In genomic region chr14:76811561-76811960, GRCh38 we compare ENCODE assay signal across 8 cellular contexts. TPM values are rescaled to one million over a fixed set of nuclear protein-coding genes. Genes with fewer than 3 reads are reported as not detected.
DNase-seq lines count a peak whose midpoint lies in the region; ATAC-seq, FAIRE-seq and TF ChIP-seq lines count a peak whose summit lies in the region.

No MANE protein-coding gene starts in this region.

- H3K9me3 ChIP-seq in SK-N-MC (ENCODE audit: low read depth, low read length), result no peaks in the 10 kb centered on the region

- FAIRE-seq in GM12892 (lab: Jason Lieb, UNC), result no peak
- no peak for FAIRE-seq in RCC 7860 (lab: Jason Lieb, UNC)

- no peak for TF ChIP-seq POLR2A in GM12892 (IDR thresholded peaks at IDR 0.05; ENCODE audit: low read depth, low read length)

- no peak overlapping the region for H3K27ac ChIP-seq in SK-N-MC

- DNase-seq in GM12865 (ENCODE audit: low read depth) (no peak), SK-N-MC (ENCODE audit: low read depth, low spot score) (no peak), fibroblast of peridontal ligament (ENCODE audit: extremely low read depth) (peak; percentile 52), renal cortical epithelial cell (ENCODE audit: low read depth) (peak; percentile 56), GM12892 (ENCODE audit: insufficient read length) (no peak), RCC 7860 (ENCODE audit: low spot score) (no peak)

- ATAC-seq in GM21576 (IDR thresholded peaks at IDR 0.05; ENCODE audit: unreplicated experiment), result no peak
- ATAC-seq in GM21390 (IDR thresholded peaks at IDR 0.05; ENCODE audit: unreplicated experiment), result no peak

- H3K4me3 ChIP-seq in GM12865 (ENCODE audit: low read depth, low read length) (peak overlapping the region; percentile 84), SK-N-MC (peak overlapping the region; percentile 91)

- peak overlapping the region; percentile 80 for H3K9ac ChIP-seq in SK-N-MC (ENCODE audit: insufficient read length)

- H3K36me3 ChIP-seq in SK-N-MC (ENCODE audit: insufficient read depth, low read length), result peaks cover 18% of the 10 kb centered on the region; the same call in 1 of the 2 replicates

- no peak for TF ChIP-seq CTCF in GM12865 (IDR thresholded peaks at IDR 0.05; ENCODE audit: insufficient read depth, low read depth, low read length, missing control alignments)

RNA-seq across cellular contexts. Expression of gene ANGEL1, which starts 1.1 kb away (rescaled TPM):
- total RNA-seq in renal cortical epithelial cell, result 5.7 and 11.1 TPM in 2 replicates
- 10.7 TPM for polyA plus RNA-seq in GM12892 (2012; ENCODE audit: missing spikeins)

RNA-seq across cellular contexts. Expression of gene LRRC74A, which starts 14.6 kb away (rescaled TPM):
- not detected in 2 replicates for total RNA-seq in renal cortical epithelial cell
- not detected for polyA plus RNA-seq in GM12892 (2012; ENCODE audit: missing spikeins)

RNA-seq across cellular contexts. Expression of gene VASH1, which starts 50.3 kb away (rescaled TPM):
- 0.35 and 8.5 TPM in 2 replicates for total RNA-seq in renal cortical epithelial cell
- polyA plus RNA-seq in GM12892 (2012; ENCODE audit: missing spikeins), result 2.5 TPM

Comparison
In these comparisons a context has a peak if more than half of its experiments do, and no peak if none do; other contexts are left out.
1. DNase-seq: peak in fibroblast of peridontal ligament (single experiment) and renal cortical epithelial cell (single experiment); none in GM12865 (single experiment), SK-N-MC (single experiment), GM12892 (single experiment) and RCC 7860 (single experiment).